Comparison of ENCODE assay signal across 8 cellular contexts in the genomic region with DNA sequence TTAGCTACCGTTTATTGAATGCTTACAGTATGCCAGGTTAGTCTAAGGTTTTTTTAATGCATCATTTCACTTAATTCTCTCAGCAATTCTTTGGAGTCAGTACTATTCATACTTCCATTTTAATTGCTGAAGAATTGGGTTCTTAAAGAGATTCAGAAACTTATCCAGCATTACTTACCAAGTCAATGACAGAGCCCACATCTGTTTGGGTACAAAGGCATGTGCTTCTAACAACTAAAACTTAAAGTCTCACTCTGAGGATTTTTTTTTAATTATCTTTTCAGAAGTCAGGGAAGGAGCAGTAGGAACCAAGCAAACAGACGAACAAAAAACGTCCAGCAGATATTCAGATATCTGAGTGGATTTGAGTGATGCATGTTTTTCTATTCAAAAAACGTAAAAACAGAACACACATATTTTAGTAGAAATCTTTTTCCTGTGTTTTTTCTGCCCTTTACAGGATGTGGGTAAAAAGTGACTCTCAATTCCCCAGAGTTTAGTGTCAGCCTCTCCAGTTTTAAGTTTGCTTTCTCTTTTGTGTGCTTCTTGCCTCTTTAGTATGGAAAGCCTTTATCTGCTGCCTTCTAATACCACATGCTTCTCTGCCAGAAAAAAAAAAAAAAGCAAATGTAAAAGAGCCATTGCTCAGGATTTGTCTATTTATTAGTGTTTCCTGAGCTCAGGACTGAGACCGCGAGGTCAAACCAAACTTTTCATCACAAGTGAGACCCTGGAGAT.
DNase-seq lines count a peak whose midpoint lies in the region; ATAC-seq and TF ChIP-seq lines count a peak whose summit lies in the region.

No MANE protein-coding gene starts in this region.

- peak overlapping the region in 10 of 12 donors; percentile 25 to 63 (median 47) for H3K27ac ChIP-seq in heart left ventricle

- POLR2A ChIA-PET in HEK293T (lab: Yijun Ruan, JAX): no interaction called here

- TF ChIP-seq POLR2A in heart left ventricle (IDR thresholded peaks at IDR 0.05): no peak

- 28 to 39% (median 31%) methylated on average over 6 of the region's 6 CpGs for WGBS in heart left ventricle, 4 donors

- TF ChIP-seq CTCF in GM20000 (IDR thresholded peaks at IDR 0.05; ENCODE audit: extremely low read depth, missing control alignments): no peak
- no peak for TF ChIP-seq CTCF in heart left ventricle (IDR thresholded peaks at IDR 0.05)

- CTCF ChIA-PET in HEK293T (lab: Yijun Ruan, JAX): interaction anchor here (0.7 kb wide), 2 partner anchors 106 to 162 kb away, joined by 3 to 6 read pairs; no protein-coding TSS in a partner anchor

- peak overlapping the region in 4 of 12 donors; percentile 1 to 27 (median 10) for H3K4me3 ChIP-seq in heart left ventricle

- H3K27me3 ChIP-seq in heart left ventricle: no peaks in the 10 kb centered on the region

- no peaks in the 10 kb centered on the region for H3K36me3 ChIP-seq in heart left ventricle

- peaks cover 0 to 47% (median 32%) of the 10 kb centered on the region in 12 donors for H3K4me1 ChIP-seq in heart left ventricle

- DNase-seq in GDM1 (lab: John Stamatoyannopoulos, UW) (peak; percentile 17), GM20000 (ENCODE audit: low spot score) (peak; percentile 40), heart left ventricle (no peak), HEK293T (ENCODE audit: extremely low spot score) (no peak), medulla oblongata (ENCODE audit: extremely low spot score) (no peak), activated gamma-delta T cell treated with Interleukin-2 at 50 U/mL for 16 hours (no peak)
- DNase-seq in stimulated activated naive CD4-positive, alpha-beta T cell treated with Interleukin-2 at 50 U/mL for 16 hours (lab: John Stamatoyannopoulos, UW): no peak

- intact Hi-C loops in heart left ventricle (cut with DNase I): loop anchor here in 1 of 10 donors (5.0 kb wide), 1 partner anchor 101 kb away; no protein-coding TSS in a partner anchor

- no peaks in the 10 kb centered on the region for H3K9me3 ChIP-seq in heart left ventricle

- ATAC-seq in HG03460 (IDR thresholded peaks at IDR 0.05; ENCODE audit: unreplicated experiment) (peak; percentile 88), heart left ventricle (peak in 3 of 4 donors; percentile 27 to 64 (median 47))

TF ChIP-seq in HEK293T, 16 proteins besides CTCF, POLR2A, EP300 and RAD21:
- TF ChIP-seq, protein P1, sequence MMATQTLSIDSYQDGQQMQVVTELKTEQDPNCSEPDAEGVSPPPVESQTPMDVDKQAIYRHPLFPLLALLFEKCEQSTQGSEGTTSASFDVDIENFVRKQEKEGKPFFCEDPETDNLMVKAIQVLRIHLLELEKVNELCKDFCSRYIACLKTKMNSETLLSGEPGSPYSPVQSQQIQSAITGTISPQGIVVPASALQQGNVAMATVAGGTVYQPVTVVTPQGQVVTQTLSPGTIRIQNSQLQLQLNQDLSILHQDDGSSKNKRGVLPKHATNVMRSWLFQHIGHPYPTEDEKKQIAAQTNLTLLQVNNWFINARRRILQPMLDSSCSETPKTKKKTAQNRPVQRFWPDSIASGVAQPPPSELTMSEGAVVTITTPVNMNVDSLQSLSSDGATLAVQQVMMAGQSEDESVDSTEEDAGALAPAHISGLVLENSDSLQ (IDR thresholded peaks at IDR 0.05): no peak
- TF ChIP-seq NFRKB (IDR thresholded peaks at IDR 0.05): no peak
TF ChIP-seq in HEK293T: peak in this region for 0.

Comparison
In these comparisons a context has a peak if more than half of its experiments do, and no peak if none do; other contexts are left out.
1. DNase-seq: peak in GDM1 (single experiment) and GM20000 (single experiment); none in heart left ventricle (0 of 5), stimulated activated naive CD4-positive, alpha-beta T cell treated with Interleukin-2 at 50 U/mL for 16 hours (single experiment), HEK293T (single experiment), medulla oblongata (single experiment) and activated gamma-delta T cell treated with Interleukin-2 at 50 U/mL for 16 hours (single experiment).